In genomic region chr7:25727876-25728275, GRCh38 we compare ENCODE assay signal across 18 cellular contexts.
A peak's percentile ranks its signal among the peaks of the same experiment; 100 is the strongest.
DNase-seq lines count a peak whose midpoint lies in the region; TF ChIP-seq lines count a peak whose summit lies in the region.
"Had no signal": no experiment of that assay in that cellular context is flagged by ENCODE, and none has a peak within 500 bp of the region (broad histone marks: within the 10 kb centered on the region; RNA-seq: fewer than 3 reads in every experiment).

No MANE protein-coding gene starts in this region.

- H3K18ac ChIP-seq in trophoblast cell (ENCODE audit: low read length), result peak overlapping the region; percentile 92

- no peak overlapping the region for H3K23ac ChIP-seq in trophoblast cell (ENCODE audit: low read length)

- H3K36me3 ChIP-seq in trophoblast cell (ENCODE audit: control insufficient read depth in 1 of 2, insufficient read depth in 2 of 2, low read length in 2 of 2), result no peaks in the 10 kb centered on the region
- no peaks in the 10 kb centered on the region for H3K36me3 ChIP-seq in testis (ENCODE audit: low read depth, missing control alignments)
- H3K36me3 ChIP-seq: BLaER1 had no signal

- H2BK12ac ChIP-seq in trophoblast cell (ENCODE audit: low read length), result peak overlapping the region; percentile 95

- H3K27ac ChIP-seq in trophoblast cell (ENCODE audit: low read depth, low read length) (peak overlapping the region; percentile 100), testis (no peak overlapping the region)
- H3K27ac ChIP-seq: BLaER1, HL-60 had no signal

- no peak overlapping the region for H4K12ac ChIP-seq in trophoblast cell (ENCODE audit: low read depth, low read length)

- H2AFZ ChIP-seq in trophoblast cell (ENCODE audit: insufficient read depth, low read length, poor library complexity), result no peak overlapping the region

- H3K14ac ChIP-seq in trophoblast cell (ENCODE audit: low read length), result peak overlapping the region; percentile 95

- DNase-seq in NCI-H2171 treated with DMSO at 0.1 percent for 48 hours (lab: John Stamatoyannopoulos, UW) (peak; percentile 42), NCI-H2171 (lab: John Stamatoyannopoulos, UW) (no peak), cerebellar cortex (ENCODE audit: low spot score) (peak; percentile 70), neural crest cell (ENCODE audit: low read depth, low spot score) (no peak), trophoblast cell (no peak), testis (no peak)
- no peak for DNase-seq in activated CD8-positive, alpha-beta memory T cell treated with anti-CD3 and anti-CD28 coated beads for 24 hours
- no peak for DNase-seq in activated naive CD4-positive, alpha-beta T cell treated with anti-CD3 and anti-CD28 coated beads for 36 hours
- DNase-seq: 8988T; CD4-positive, alpha-beta memory T cell; DMS53; DND-41; EL; H9 had no signal

- no peaks in the 10 kb centered on the region for H3K36me3 Mint-ChIP-seq in neural crest cell (ENCODE audit: low read depth)
- H3K36me3 Mint-ChIP-seq in activated naive CD4-positive, alpha-beta T cell treated with anti-CD3 and anti-CD28 coated beads for 36 hours (ENCODE audit: low read depth), result no peaks in the 10 kb centered on the region
- H3K36me3 Mint-ChIP-seq: CD14-positive monocyte; CD4-positive, alpha-beta memory T cell had no signal

- peak overlapping the region; percentile 94 for H3K4ac ChIP-seq in trophoblast cell (ENCODE audit: low read depth, low read length)

- peak overlapping the region; percentile 95 for H2BK120ac ChIP-seq in trophoblast cell (ENCODE audit: insufficient read depth, low read length, poor library complexity)

- H3K9me3 ChIP-seq in trophoblast cell (ENCODE audit: insufficient read depth, low read depth, low read length) (no peaks in the 10 kb centered on the region), testis (no peaks in the 10 kb centered on the region)
- H3K9me3 ChIP-seq: BLaER1 had no signal

- H3K4me2 ChIP-seq in trophoblast cell (ENCODE audit: low read length), result no peak overlapping the region
- H3K4me2 ChIP-seq: BLaER1 had no signal

- peaks cover 9% of the 10 kb centered on the region for H3K79me2 ChIP-seq in trophoblast cell (ENCODE audit: control insufficient read depth, insufficient read depth, low read length, poor library complexity)

- H3K4me1 Mint-ChIP-seq in neural crest cell, result peaks cover 58% of the 10 kb centered on the region
- no peaks in the 10 kb centered on the region for H3K4me1 Mint-ChIP-seq in activated naive CD4-positive, alpha-beta T cell treated with anti-CD3 and anti-CD28 coated beads for 36 hours (ENCODE audit: low read depth)
- H3K4me1 Mint-ChIP-seq: CD14-positive monocyte; CD4-positive, alpha-beta memory T cell had no signal

- H2BK5ac ChIP-seq in trophoblast cell (ENCODE audit: low read depth, low read length, poor library complexity), result peak overlapping the region; percentile 94

- H3K27ac Mint-ChIP-seq in neural crest cell (ENCODE audit: unreplicated experiment), result no peak overlapping the region
- H3K27ac Mint-ChIP-seq in activated naive CD4-positive, alpha-beta T cell treated with anti-CD3 and anti-CD28 coated beads for 36 hours, result no peak overlapping the region
- H3K27ac Mint-ChIP-seq: CD14-positive monocyte; CD4-positive, alpha-beta memory T cell; H9 had no signal

- H3K9me3 Mint-ChIP-seq in neural crest cell, result no peaks in the 10 kb centered on the region
- H3K9me3 Mint-ChIP-seq in activated naive CD4-positive, alpha-beta T cell treated with anti-CD3 and anti-CD28 coated beads for 36 hours, result no peaks in the 10 kb centered on the region
- H3K9me3 Mint-ChIP-seq: CD14-positive monocyte, H9 had no signal

- CTCF ChIA-PET in activated naive CD4-positive, alpha-beta T cell treated with anti-CD3 and anti-CD28 coated beads for 36 hours (lab: Charles Lee), result no interaction called here

- no peak for TF ChIP-seq POLR2A in testis (IDR thresholded peaks at IDR 0.05)

- intact Hi-C loops in activated naive CD4-positive, alpha-beta T cell treated with anti-CD3 and anti-CD28 coated beads for 36 hours (cut with micrococcal nuclease), result no loop called here
- intact Hi-C loops in testis (cut with DNase I; ENCODE audit: low total_unique reads), result no loop called here

- peak overlapping the region; percentile 88 for H2AK5ac ChIP-seq in trophoblast cell (ENCODE audit: low read length)

- H3K9ac ChIP-seq in trophoblast cell (ENCODE audit: low read length), result no peak overlapping the region
- H3K9ac ChIP-seq: BLaER1 had no signal

- H4K91ac ChIP-seq in trophoblast cell (ENCODE audit: low read depth, low read length), result peak overlapping the region; percentile 99

- no peaks in the 10 kb centered on the region for H3K27me3 Mint-ChIP-seq in neural crest cell (ENCODE audit: low read depth)
- H3K27me3 Mint-ChIP-seq in activated naive CD4-positive, alpha-beta T cell treated with anti-CD3 and anti-CD28 coated beads for 36 hours (ENCODE audit: low read depth), result peaks cover 4% of the 10 kb centered on the region

- H4K8ac ChIP-seq in trophoblast cell (ENCODE audit: low read depth, low read length), result peak overlapping the region; percentile 83

- WGBS in trophoblast cell (ENCODE audit: extremely low coverage, insufficient coverage, insufficient read length), result no CpG with 5 or more reads among the region's 2 CpGs
- 91 to 93% methylated on average over 2 of the region's 2 CpGs for WGBS in testis, 2 donors

- H3K4me3 Mint-ChIP-seq in neural crest cell, result peak overlapping the region; percentile 14
- H3K4me3 Mint-ChIP-seq in activated naive CD4-positive, alpha-beta T cell treated with anti-CD3 and anti-CD28 coated beads for 36 hours, result no peak overlapping the region
- H3K4me3 Mint-ChIP-seq: CD14-positive monocyte; CD4-positive, alpha-beta memory T cell; H9 had no signal

- H3K4me1 ChIP-seq in trophoblast cell (ENCODE audit: control insufficient read depth in 1 of 2, insufficient read depth in 2 of 2, low read length in 2 of 2), result peaks cover 10 to 15% of the 10 kb centered on the region in 2 experiments
- peaks cover 22% of the 10 kb centered on the region for H3K4me1 ChIP-seq in testis

- TF ChIP-seq CTCF in neural crest cell (conservative IDR thresholded peaks at IDR 0.05) (no peak), testis (IDR thresholded peaks at IDR 0.05) (no peak)

- H3K79me1 ChIP-seq in trophoblast cell (ENCODE audit: low read length), result peaks cover 49% of the 10 kb centered on the region

- H3K27me3 ChIP-seq in trophoblast cell (ENCODE audit: insufficient read depth, low read length), result no peaks in the 10 kb centered on the region
- H3K27me3 ChIP-seq in testis, result no peaks in the 10 kb centered on the region
- H3K27me3 ChIP-seq: BLaER1 had no signal

- H3K4me3 ChIP-seq in trophoblast cell (ENCODE audit: low read depth, low read length), result no peak overlapping the region
- no peak overlapping the region for H3K4me3 ChIP-seq in testis
- H3K4me3 ChIP-seq: BLaER1, GM12878 had no signal

Comparison
In these comparisons a context has a peak if more than half of its experiments do, and no peak if none do; other contexts are left out.
1. DNase-seq: peak in NCI-H2171 treated with DMSO at 0.1 percent for 48 hours (single experiment) and cerebellar cortex (single experiment); none in NCI-H2171 (single experiment), neural crest cell (single experiment), trophoblast cell (0 of 2), activated CD8-positive, alpha-beta memory T cell treated with anti-CD3 and anti-CD28 coated beads for 24 hours (single experiment), activated naive CD4-positive, alpha-beta T cell treated with anti-CD3 and anti-CD28 coated beads for 36 hours (single experiment) and testis (single experiment).